ENCODE assay signal across 14 cellular contexts in genomic region chr1:224213438-224214119, GRCh38. TPM values are rescaled to one million over a fixed set of nuclear protein-coding genes. Genes with fewer than 3 reads are reported as not detected.
A peak's percentile ranks its signal among the peaks of the same experiment; 100 is the strongest.
DNase-seq lines count a peak whose midpoint lies in the region; ATAC-seq, FAIRE-seq and TF ChIP-seq lines count a peak whose summit lies in the region.
"Had no signal": no experiment of that assay in that cellular context is flagged by ENCODE, and none has a peak within 500 bp of the region (broad histone marks: within the 10 kb centered on the region; RNA-seq: fewer than 3 reads in every experiment).

No MANE protein-coding gene starts in this region.

- H2AFZ ChIP-seq in H1 (ENCODE audit: low read length): 0 out of 2 replicates have a peak overlapping the region, but pooled peaks have one; percentile 8

- POLR2A ChIA-PET in H1 (lab: Charles Lee; ENCODE audit: partially characterized antibody): interaction anchor here (0.8 to 2.8 kb wide), 6 partner anchors 9 to 128 kb away, joined by 3 to 22 read pairs (median 4); partner anchors contain the start of gene DEGS1

- H3K79me2 ChIP-seq in H1 (ENCODE audit: control insufficient read depth in 1 of 2, insufficient read depth in 2 of 2, low read length in 2 of 2): no peaks in the 10 kb centered on the region

- H3K9me3 ChIP-seq in HUES6 (ENCODE audit: control insufficient read depth, insufficient read depth, low read depth, low read length): no peaks in the 10 kb centered on the region
- no peaks in the 10 kb centered on the region; a peak in 1 of 4 replicates for H3K9me3 ChIP-seq in H1 (ENCODE audit: insufficient read depth in 2 of 2, low read depth in 1 of 2, low read length in 1 of 2)
- H3K9me3 ChIP-seq in mucosa of descending colon: no peaks in the 10 kb centered on the region
- H3K9me3 ChIP-seq: BE2C had no signal

- H3K9ac ChIP-seq in HUES6 (ENCODE audit: low read length) (peak overlapping the region; percentile 38), H1 (replicated peaks in 1 of 4; ENCODE audit: extremely low read depth in 1 of 4, low read depth in 3 of 4, low read length in 3 of 4) (peak overlapping the region in 1 of 4 experiments; percentile 48; a peak in 3 of 7 replicates)

- H3K4me2 ChIP-seq in H1 (ENCODE audit: insufficient read depth in 1 of 2, low read depth in 2 of 2, low read length in 2 of 2): peak overlapping the region in 1 of 2 experiments; percentile 40; a peak in 1 of 4 replicates

- H3K27me3 ChIP-seq in HUES6 (ENCODE audit: control insufficient read depth, insufficient read depth, low read length): no peaks in the 10 kb centered on the region
- H3K27me3 ChIP-seq in H1 (replicated peaks in 1 of 4; ENCODE audit: control insufficient read depth in 3 of 4, extremely low read depth in 1 of 4, insufficient read depth in 3 of 4, low read length in 3 of 4): no peaks in the 10 kb centered on the region; a peak in 1 of 7 replicates
- H3K27me3 ChIP-seq: BE2C had no signal

- H3K18ac ChIP-seq in H1 (ENCODE audit: extremely low read depth, low read length): no peak overlapping the region

- no peak overlapping the region; the same call in 1 of the 2 replicates for H2BK12ac ChIP-seq in H1 (ENCODE audit: low read depth, low read length)

- TF ChIP-seq EP300 in H1 (IDR thresholded peaks at IDR 0.05; ENCODE audit: borderline replicate concordance in 1 of 2, low read depth in 2 of 2, low read length in 2 of 2): no peak

- H4K91ac ChIP-seq in H1 (replicated peaks; ENCODE audit: insufficient read length, low read length): no peak overlapping the region

- peaks cover 20% of the 10 kb centered on the region for H3K4me1 ChIP-seq in HUES6 (ENCODE audit: control insufficient read depth, insufficient read depth, low read length)
- peaks cover 7 to 15% (median 11%) of the 10 kb centered on the region in 4 experiments for H3K4me1 ChIP-seq in H1 (replicated peaks in 1 of 4; ENCODE audit: control insufficient read depth in 3 of 4, insufficient read depth in 4 of 4, low read length in 3 of 4)
- peaks cover 7% of the 10 kb centered on the region for H3K4me1 ChIP-seq in mucosa of descending colon (ENCODE audit: low read depth)

- no peaks in the 10 kb centered on the region for H4K20me1 ChIP-seq in H1 (replicated peaks in 1 of 2; ENCODE audit: control insufficient read depth in 1 of 2, insufficient read depth in 2 of 2, low read length in 2 of 2)

- H2BK15ac ChIP-seq in H1 (ENCODE audit: low read length): 0 out of 2 replicates have a peak overlapping the region, but pooled peaks have one; percentile 72

- H3K27ac ChIP-seq in C4-2B (peak overlapping the region; percentile 73), HUES6 (ENCODE audit: low read depth, low read length) (peak overlapping the region; percentile 50; the same call in 1 of the 2 replicates), H1 (ENCODE audit: low read depth, low read length) (peak overlapping the region; percentile 6; the same call in 1 of the 2 replicates)

- no peak overlapping the region for H3K4me3 ChIP-seq in HUES6 (ENCODE audit: low read depth, low read length)
- no peak overlapping the region; a peak in 1 of 8 replicates for H3K4me3 ChIP-seq in H1 (ENCODE audit: extremely low read depth in 1 of 4, insufficient read depth in 2 of 4, low read depth in 3 of 4, low read length in 4 of 4)
- no peak overlapping the region for H3K4me3 ChIP-seq in mucosa of descending colon

- in situ Hi-C loops in G401 (cut with HindIII; ENCODE audit: low sequenced_read_pairs): no loop called here

- no peak for FAIRE-seq in H1 (lab: Jason Lieb, UNC)
- FAIRE-seq: colon had no signal

- H2BK5ac ChIP-seq in H1 (ENCODE audit: low read depth, low read length): peak overlapping the region; percentile 66; the same call in 1 of the 2 replicates

- no peak overlapping the region for H3K14ac ChIP-seq in H1 (ENCODE audit: insufficient read length)

- ATAC-seq in mucosa of descending colon: peak; percentile 83
- no peak for ATAC-seq in HG02870 (IDR thresholded peaks at IDR 0.05; ENCODE audit: unreplicated experiment)

- peak overlapping the region; percentile 89 for H2BK20ac ChIP-seq in H1 (ENCODE audit: low read length)

- DNase-seq in H1 (ENCODE audit: low read depth in 1 of 2, low spot score in 2 of 2) (peak; percentile 44 to 59), mucosa of descending colon (peak in 2 of 3 donors; percentile 19 to 32), EL (no peak), G401 (ENCODE audit: low spot score) (no peak)
- no peak for DNase-seq in central memory CD4-positive, alpha-beta T cell
- DNase-seq: activated CD4-positive, alpha-beta T cell treated with anti-CD3 and anti-CD28 coated beads, Interleukin-2, amount 10 ng/mL, durations not matched to agents 24 days and 14 days; BE2C; foreskin fibroblast; MV-4-11; NCI-H526 had no signal

- H3K36me3 ChIP-seq in HUES6 (ENCODE audit: control insufficient read depth, insufficient read depth, low read length) (no peaks in the 10 kb centered on the region), H1 (ENCODE audit: control insufficient read depth in 2 of 4, insufficient read depth in 4 of 4, low read length in 3 of 4) (no peaks in the 10 kb centered on the region), mucosa of descending colon (ENCODE audit: low read depth) (no peaks in the 10 kb centered on the region)
- H3K36me3 ChIP-seq: BE2C had no signal

- no peak overlapping the region for H3K56ac ChIP-seq in H1 (replicated peaks; ENCODE audit: insufficient read length, low read depth, low read length)

- H4K8ac ChIP-seq in H1 (ENCODE audit: extremely low read depth, insufficient read depth, low read length): peak overlapping the region; percentile 80; the same call in 1 of the 2 replicates

- intact Hi-C loops in mucosa of descending colon (cut with DNase I, micrococcal nuclease): no loop called here

- no peaks in the 10 kb centered on the region for H3K23me2 ChIP-seq in H1 (ENCODE audit: low read depth, low read length)

- peak; percentile 26 to 62 for TF ChIP-seq POLR2A in H1 (IDR thresholded peaks at IDR 0.05; ENCODE audit: control extremely low read depth in 1 of 2, low read depth in 2 of 2, low read length in 2 of 2)

- CTCF ChIA-PET in H1 (lab: Charles Lee; ENCODE audit: partially characterized antibody): interaction anchor here (0.6 to 1.6 kb wide), 5 partner anchors 12 to 67 kb away, joined by 3 to 5 read pairs (median 4); no protein-coding TSS in a partner anchor

- H3K4ac ChIP-seq in H1 (replicated peaks; ENCODE audit: insufficient read length, low read depth, low read length): no peak overlapping the region

- H2AK5ac ChIP-seq in H1 (ENCODE audit: low read depth, low read length): no peak overlapping the region

- no peak overlapping the region for H3K23ac ChIP-seq in H1 (ENCODE audit: insufficient read length)

- 47% methylated on average over 4 of the region's 4 CpGs; no CpG with 5 or more reads in 1 of the 2 experiments for WGBS in H1 (ENCODE audit: extremely low coverage in 1 of 2, insufficient coverage in 1 of 2, insufficient read length in 1 of 2, insufficient replicate concordance in 2 of 2, low coverage in 1 of 2, low lambda C conversion rate in 2 of 2, missing lambda C conversion rate in 1 of 2), 2 experiments

- H3K79me1 ChIP-seq in H1 (ENCODE audit: low read depth, low read length): no peaks in the 10 kb centered on the region

- TF ChIP-seq CTCF in C4-2B (conservative IDR thresholded peaks at IDR 0.05) (no peak), H1 (IDR thresholded peaks at IDR 0.05; ENCODE audit: control extremely low read depth in 1 of 3, insufficient read depth in 1 of 3, low read depth in 1 of 3, low read length in 3 of 3) (no peak), mucosa of descending colon (IDR thresholded peaks at IDR 0.05) (no peak)

- TF ChIP-seq RAD21 in H1 (IDR thresholded peaks at IDR 0.05 in 1 of 2, conservative IDR thresholded peaks at IDR 0.05 in 1 of 2; ENCODE audit: low read depth in 2 of 2, low read length in 2 of 2): no peak

- H4K5ac ChIP-seq in H1 (ENCODE audit: insufficient read length, low read depth, low read length): no peak overlapping the region

- H2BK120ac ChIP-seq in H1 (replicated peaks; ENCODE audit: low read depth, low read length): no peak overlapping the region

TF ChIP-seq in H1, 55 proteins besides CTCF, POLR2A, EP300 and RAD21 (continues in another document):
- TF ChIP-seq ASH2L (IDR thresholded peaks at IDR 0.05; ENCODE audit: low read length) (no peak), CTBP2 (IDR thresholded peaks at IDR 0.05; ENCODE audit: borderline replicate concordance, insufficient read depth, insufficient read length, low read length) (no peak), SIRT6 (IDR thresholded peaks at IDR 0.05; ENCODE audit: low read length) (no peak), SIX5 (IDR thresholded peaks at IDR 0.05; ENCODE audit: low read depth, low read length) (no peak), BACH1 (IDR thresholded peaks at IDR 0.05; ENCODE audit: low read length) (no peak), NANOG (IDR thresholded peaks at IDR 0.05; ENCODE audit: insufficient read depth, low read depth, low read length, poor library complexity, severe bottlenecking) (no peak), GABPA (IDR thresholded peaks at IDR 0.05; ENCODE audit: borderline replicate concordance, insufficient read depth, low read length) (no peak), POU5F1 (IDR thresholded peaks at IDR 0.05; ENCODE audit: low read depth, low read length) (no peak), POLR2AphosphoS5 (IDR thresholded peaks at IDR 0.05; ENCODE audit: low read depth, low read length) (no peak; the same call in 1 of the 2 replicates), TEAD4 (IDR thresholded peaks at IDR 0.05; ENCODE audit: low read depth, low read length) (peak; percentile 70), HDAC6 (IDR thresholded peaks at IDR 0.05; ENCODE audit: low read depth, low read length) (no peak), CBX8 (IDR thresholded peaks at IDR 0.05; ENCODE audit: borderline replicate concordance, low read depth, low read length) (no peak), NRF1 (IDR thresholded peaks at IDR 0.05; ENCODE audit: low read depth, low read length) (no peak)
- TF ChIP-seq, protein P1, sequence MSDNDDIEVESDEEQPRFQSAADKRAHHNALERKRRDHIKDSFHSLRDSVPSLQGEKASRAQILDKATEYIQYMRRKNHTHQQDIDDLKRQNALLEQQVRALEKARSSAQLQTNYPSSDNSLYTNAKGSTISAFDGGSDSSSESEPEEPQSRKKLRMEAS (IDR thresholded peaks at IDR 0.05): 0 out of 2 replicates have a peak, but pooled peaks have one; percentile 6

RNA-seq across cellular contexts. Expression of gene DEGS1, which starts 30.5 kb away (rescaled TPM):
- 46.1 TPM in 2 replicates for total RNA-seq in H1 (2021; fragmentation: NEBNext Ultra II Directional; extraction: Animal tissue kit (Norgen Biotek cat#: 25700))
- 60.1 and 114 TPM in 2 replicates for polyA plus RNA-seq in H1 (2011; rRNA removed)
- polyA plus RNA-seq in H1 (2011; cell fraction: cytosol; rRNA removed): 69.2 TPM
- polyA plus RNA-seq in H1 (2011; cell fraction: nucleus; rRNA removed): 7.1 TPM
- 29.1 to 54.8 TPM (median 33.3 TPM) in 4 replicates for polyA plus RNA-seq in H1 (2012, experiment 1 of 2)
- polyA plus RNA-seq in H1 (2012, experiment 2 of 2): 61.8 TPM
- 46.9 TPM for polyA plus RNA-seq in H1 (2013, experiment 1 of 2)
- 51.6 TPM for polyA plus RNA-seq in H1 (2013, experiment 2 of 2)
- 35.7 and 36.7 TPM in 2 replicates for polyA minus RNA-seq in H1 (2011; rRNA and poly(A)+ RNA removed)
- 19.8 TPM for polyA minus RNA-seq in H1 (2011; cell fraction: cytosol; rRNA and poly(A)+ RNA removed)
- polyA minus RNA-seq in H1 (2011; cell fraction: nucleus; rRNA and poly(A)+ RNA removed): 25.1 TPM
- total RNA-seq in mucosa of descending colon: 10 to 100 TPM; 10.7 to 56.3 (median 22.7) TPM
- 306 and 340 TPM in 2 replicates for total RNA-seq in G401 (2014; rRNA removed; shearing (Covaris generic))

Comparison
In these comparisons a context has a peak if more than half of its experiments do, and no peak if none do; other contexts are left out.
1. H3K27ac ChIP-seq: peak in every context shown above with its lines; median percentile 73 in C4-2B; 50 in HUES6; 6 in H1.
2. DNase-seq: peak in H1 (2 of 2) and mucosa of descending colon (2 of 3); none in central memory CD4-positive, alpha-beta T cell (single experiment), EL (single experiment) and G401 (single experiment).